8 cellular contexts compared by ENCODE assay signal in genomic region chr5:14581333-14581890, GRCh38. TPM values are rescaled to one million over a fixed set of nuclear protein-coding genes. Genes with fewer than 3 reads are reported as not detected.
DNase-seq lines count a peak whose midpoint lies in the region; ATAC-seq and TF ChIP-seq lines count a peak whose summit lies in the region.

TSS of gene OTULINL (plus strand) at chr5:14581792. CDS start at chr5:14581895, 103 bp downstream.

- H3K27ac ChIP-seq in C4-2B: peak within 1 kb of the TSS; percentile 71
- H3K27ac ChIP-seq in ectodermal cell (ENCODE audit: insufficient read depth, low read depth, low read length, poor library complexity, severe bottlenecking): no peak within 1 kb of the TSS

- DNase-seq in NCI-H82 treated with DMSO at 0.1 percent for 48 hours (lab: John Stamatoyannopoulos, UW; ENCODE audit: unreplicated experiment) (peak; percentile 43), memory B cell (ENCODE audit: low spot score in 2 of 2) (peak; percentile 65 to 77)
- peak; percentile 90 for DNase-seq in activated CD8-positive, alpha-beta T cell treated with anti-CD3 and anti-CD28 coated beads for 36 hours
- DNase-seq in stimulated activated CD8-positive, alpha-beta memory T cell treated with anti-CD3 and anti-CD28 coated beads, Interleukin-12 subunit alpha, Interleukin-12 subunit beta, amount 100 ng/mL, for 24 hours (ENCODE audit: extremely low read depth): peak; percentile 66

- peak within 1 kb of the TSS; percentile 69 for H3K4me3 ChIP-seq in ectodermal cell (ENCODE audit: insufficient read depth, low read depth, low read length)

- intact Hi-C loops in activated CD8-positive, alpha-beta T cell treated with anti-CD3 and anti-CD28 coated beads for 36 hours (cut with micrococcal nuclease): loop anchor here (5.0 kb wide), 1 partner anchor 169 kb away; no protein-coding TSS in a partner anchor

- H3K36me3 ChIP-seq in ectodermal cell (ENCODE audit: control insufficient read depth, insufficient read depth, low read length): no peaks in the 10 kb centered on the region

- TF ChIP-seq CTCF in C4-2B (conservative IDR thresholded peaks at IDR 0.05): no peak
- no peak for TF ChIP-seq CTCF in activated CD8-positive, alpha-beta T cell treated with anti-CD3 and anti-CD28 coated beads for 36 hours (IDR thresholded peaks at IDR 0.05)

- WGBS in ectodermal cell, 2 experiments: 0% methylated on average over 57 of the region's 57 CpGs

- H3K4me1 ChIP-seq in ectodermal cell (ENCODE audit: control insufficient read depth, insufficient read depth, low read length): no peaks in the 10 kb centered on the region

- no peaks in the 10 kb centered on the region for H3K9me3 ChIP-seq in ectodermal cell (ENCODE audit: control insufficient read depth, low read length)

- peak within 1 kb of the TSS; percentile 79 for H3K4me3 Mint-ChIP-seq in activated CD8-positive, alpha-beta T cell treated with anti-CD3 and anti-CD28 coated beads for 36 hours
- H3K4me3 Mint-ChIP-seq in memory B cell: peak within 1 kb of the TSS; percentile 74

- peak; percentile 99 for ATAC-seq in GM19397 (IDR thresholded peaks at IDR 0.05; ENCODE audit: unreplicated experiment)
- ATAC-seq in HG03520 (IDR thresholded peaks at IDR 0.05; ENCODE audit: unreplicated experiment): peak; percentile 94
- ATAC-seq in activated CD8-positive, alpha-beta T cell treated with anti-CD3 and anti-CD28 coated beads for 36 hours: peak; percentile 96
- ATAC-seq in memory B cell (ENCODE audit: low read depth): peak; percentile 87

- H3K36me3 Mint-ChIP-seq in activated CD8-positive, alpha-beta T cell treated with anti-CD3 and anti-CD28 coated beads for 36 hours (ENCODE audit: low read depth): peaks cover 2% of the 10 kb centered on the region
- no peaks in the 10 kb centered on the region for H3K36me3 Mint-ChIP-seq in memory B cell

- peaks cover 10% of the 10 kb centered on the region for H3K27me3 Mint-ChIP-seq in activated CD8-positive, alpha-beta T cell treated with anti-CD3 and anti-CD28 coated beads for 36 hours
- peaks cover 12% of the 10 kb centered on the region for H3K27me3 Mint-ChIP-seq in memory B cell

- peak within 1 kb of the TSS; percentile 75 for H3K27ac Mint-ChIP-seq in activated CD8-positive, alpha-beta T cell treated with anti-CD3 and anti-CD28 coated beads for 36 hours
- H3K27ac Mint-ChIP-seq in memory B cell: no peak within 1 kb of the TSS

- POLR2A ChIA-PET in activated CD8-positive, alpha-beta T cell treated with anti-CD3 and anti-CD28 coated beads for 36 hours (lab: Charles Lee): interaction anchor here (0.7 to 4.2 kb wide), 5 partner anchors 12 to 167 kb away, joined by 3 to 48 read pairs (median 6); no protein-coding TSS in a partner anchor

- H3K4me1 Mint-ChIP-seq in activated CD8-positive, alpha-beta T cell treated with anti-CD3 and anti-CD28 coated beads for 36 hours (ENCODE audit: low read depth): peaks cover 41% of the 10 kb centered on the region
- peaks cover 3% of the 10 kb centered on the region for H3K4me1 Mint-ChIP-seq in memory B cell

- peaks cover 43% of the 10 kb centered on the region for H3K27me3 ChIP-seq in ectodermal cell (ENCODE audit: control insufficient read depth, insufficient read depth, low read length, poor library complexity, severe bottlenecking)

- CTCF ChIA-PET in activated CD8-positive, alpha-beta T cell treated with anti-CD3 and anti-CD28 coated beads for 36 hours (lab: Charles Lee): interaction anchor here (0.5 to 5.2 kb wide), 10 partner anchors 12 to 216 kb away, joined by 3 to 32 read pairs (median 4); no protein-coding TSS in a partner anchor

- H3K9me3 Mint-ChIP-seq in activated CD8-positive, alpha-beta T cell treated with anti-CD3 and anti-CD28 coated beads for 36 hours: no peaks in the 10 kb centered on the region
- no peaks in the 10 kb centered on the region for H3K9me3 Mint-ChIP-seq in memory B cell

RNA-seq across cellular contexts. Expression of gene OTULINL, which starts in this region (rescaled TPM):
- 10 to 100 TPM; 19.7 to 21.1 TPM for total RNA-seq in activated CD8-positive, alpha-beta T cell treated with anti-CD3 and anti-CD28 coated beads for 36 hours
- 4.1 TPM for polyA plus RNA-seq in ectodermal cell (2013, experiment 1 of 4)
- 7.7 TPM for polyA plus RNA-seq in ectodermal cell (2013, experiment 2 of 4)
- 3.7 TPM for polyA plus RNA-seq in ectodermal cell (2013, experiment 3 of 4)
- polyA plus RNA-seq in ectodermal cell (2013, experiment 4 of 4): 3.6 TPM
